In genomic region chr2:176083796-176084261, GRCh38 we compare ENCODE assay signal across 16 cellular contexts. TPM values are rescaled to one million over a fixed set of nuclear protein-coding genes. Genes with fewer than 3 reads are reported as not detected.
DNase-seq lines count a peak whose midpoint lies in the region; ATAC-seq and TF ChIP-seq lines count a peak whose summit lies in the region.
"Had no signal": no experiment of that assay in that cellular context is flagged by ENCODE, and none has a peak within 500 bp of the region (broad histone marks: within the 10 kb centered on the region; RNA-seq: fewer than 3 reads in every experiment).

Gene EVX2, minus strand, starts transcription at chr2:176083962. Its CDS starts 186 bp downstream, at chr2:176083776.

- H4K20me1 ChIP-seq in OCI-LY7 (ENCODE audit: insufficient read depth, low read length), result no peaks in the 10 kb centered on the region

- peaks cover 4% of the 10 kb centered on the region for H3K9me3 Mint-ChIP-seq in activated CD4-positive, alpha-beta T cell treated with anti-CD3 and anti-CD28 coated beads for 36 hours (ENCODE audit: low read depth)
- peaks cover 24% of the 10 kb centered on the region for H3K9me3 Mint-ChIP-seq in glutamatergic neuron (ENCODE audit: unreplicated experiment)

- H2AFZ ChIP-seq in OCI-LY7 (ENCODE audit: low read length), result no peak within 1 kb of the TSS

- H3K4me3 ChIP-seq in OCI-LY7 (ENCODE audit: low read depth, low read length, poor library complexity, severe bottlenecking), result no peak within 1 kb of the TSS
- H3K4me3 ChIP-seq: mucosa of descending colon, skin epidermis, transverse colon had no signal

- peaks cover 80% of the 10 kb centered on the region for H3K27me3 Mint-ChIP-seq in activated CD4-positive, alpha-beta T cell treated with anti-CD3 and anti-CD28 coated beads for 36 hours
- peaks cover 55% of the 10 kb centered on the region for H3K27me3 Mint-ChIP-seq in glutamatergic neuron (ENCODE audit: unreplicated experiment)

- H3K4me1 Mint-ChIP-seq in activated CD4-positive, alpha-beta T cell treated with anti-CD3 and anti-CD28 coated beads for 36 hours, result peaks cover 17% of the 10 kb centered on the region
- peaks cover 13% of the 10 kb centered on the region for H3K4me1 Mint-ChIP-seq in glutamatergic neuron (ENCODE audit: low read depth, unreplicated experiment)

- no peaks in the 10 kb centered on the region for H3K36me3 ChIP-seq in OCI-LY7 (ENCODE audit: insufficient read depth, low read length)
- H3K36me3 ChIP-seq: transverse colon had no signal

- CTCF ChIA-PET in activated CD4-positive, alpha-beta T cell treated with anti-CD3 and anti-CD28 coated beads for 36 hours (lab: Charles Lee), result no interaction called here
- CTCF ChIA-PET in OCI-LY7 (lab: Charles Lee; ENCODE audit: unreplicated experiment), result no interaction called here

- H3K27ac ChIP-seq in OCI-LY7 (ENCODE audit: low read depth, low read length, poor library complexity, severe bottlenecking), result no peak within 1 kb of the TSS
- H3K27ac ChIP-seq: skin epidermis, transverse colon had no signal

- H3K9me3 ChIP-seq in OCI-LY7 (ENCODE audit: low read length), result no peaks in the 10 kb centered on the region
- H3K9me3 ChIP-seq: mucosa of descending colon, transverse colon had no signal

- no peaks in the 10 kb centered on the region for H3K9me2 ChIP-seq in OCI-LY7 (ENCODE audit: insufficient read depth, low read length)

- peak within 1 kb of the TSS; percentile 15 for H3K4me3 Mint-ChIP-seq in activated CD4-positive, alpha-beta T cell treated with anti-CD3 and anti-CD28 coated beads for 36 hours
- peak within 1 kb of the TSS; percentile 80 for H3K4me3 Mint-ChIP-seq in glutamatergic neuron (ENCODE audit: unreplicated experiment)

- no peak within 1 kb of the TSS for H3K4me2 ChIP-seq in OCI-LY7 (ENCODE audit: low read length)

- no TSS peak for BruUV-seq in OCI-LY7 (replicated peaks; lab: Mats Ljungman, UMichigan)

- POLR2A ChIA-PET in activated CD4-positive, alpha-beta T cell treated with anti-CD3 and anti-CD28 coated beads for 36 hours (lab: Charles Lee), result no interaction called here
- POLR2A ChIA-PET in OCI-LY7 (lab: Charles Lee), result no interaction called here

- H3K36me3 Mint-ChIP-seq in activated CD4-positive, alpha-beta T cell treated with anti-CD3 and anti-CD28 coated beads for 36 hours (ENCODE audit: low read depth), result peaks cover 13% of the 10 kb centered on the region
- H3K36me3 Mint-ChIP-seq in glutamatergic neuron (ENCODE audit: unreplicated experiment), result no peaks in the 10 kb centered on the region

- DNase-seq in activated CD4-positive, alpha-beta T cell treated with anti-CD3 and anti-CD28 coated beads for 36 hours, result no peak
- DNase-seq in activated CD4-positive, alpha-beta T cell treated with anti-CD3 and anti-CD28 coated beads for 1 hour, result no peak
- DNase-seq in NCI-H748 (lab: John Stamatoyannopoulos, UW; ENCODE audit: unreplicated experiment) (peak; percentile 65), glutamatergic neuron (no peak), retina (peak; percentile 64), OCI-LY7 (ENCODE audit: low spot score) (no peak), DMS53 (lab: John Stamatoyannopoulos, UW) (no peak)
- DNase-seq: ACHN, activated gamma-delta T cell treated with Interleukin-2 at 50 U/mL for 16 hours, mucosa of descending colon, NCI-H1694, SIG-M5, transverse colon had no signal

- H3K4me1 ChIP-seq in OCI-LY7 (ENCODE audit: insufficient read depth, low read length, poor library complexity, severe bottlenecking), result no peaks in the 10 kb centered on the region

- ATAC-seq in activated CD4-positive, alpha-beta T cell treated with anti-CD3 and anti-CD28 coated beads for 36 hours, result no peak
- no peak for ATAC-seq in HG02588 (IDR thresholded peaks at IDR 0.05; ENCODE audit: unreplicated experiment)
- ATAC-seq: HCT116, mucosa of descending colon had no signal

- H3K79me2 ChIP-seq in OCI-LY7 (ENCODE audit: insufficient read depth, low read depth, low read length), result no peaks in the 10 kb centered on the region

- intact Hi-C loops in activated CD4-positive, alpha-beta T cell treated with anti-CD3 and anti-CD28 coated beads for 36 hours (cut with DNase I, micrococcal nuclease), result loop anchor here (2.0 to 10.0 kb wide), 6 partner anchors 29 to 1752 kb away; partner anchors contain the start of genes HOXD9 (in 2 of the 2) and SP9 (in 2 of the 2)
- intact Hi-C loops in OCI-LY7 (cut with micrococcal nuclease; ENCODE audit: unreplicated experiment), result no loop called here

- no peak for TF ChIP-seq CTCF in glutamatergic neuron (IDR thresholded peaks at IDR 0.05; ENCODE audit: partially characterized antibody, unreplicated experiment)
- no peak for TF ChIP-seq CTCF in OCI-LY7 (conservative IDR thresholded peaks at IDR 0.05; ENCODE audit: low read length)

- no peak within 1 kb of the TSS for H3K27ac Mint-ChIP-seq in activated CD4-positive, alpha-beta T cell treated with anti-CD3 and anti-CD28 coated beads for 36 hours
- no peak within 1 kb of the TSS for H3K27ac Mint-ChIP-seq in glutamatergic neuron (ENCODE audit: unreplicated experiment)

RNA-seq across cellular contexts. Expression of gene EVX2, which starts in this region (rescaled TPM):
- total RNA-seq in activated CD4-positive, alpha-beta T cell treated with anti-CD3 and anti-CD28 coated beads for 36 hours, result not detected
- total RNA-seq in glutamatergic neuron (ENCODE audit: unreplicated experiment), result 0.76 TPM
- not detected in 2 replicates for total RNA-seq in OCI-LY7 (2014; rRNA removed; shearing (Covaris generic))
- total RNA-seq in OCI-LY7 (2022), result not detected in 2 replicates
- total RNA-seq: transverse colon had no signal

Comparison
In these comparisons a context has a peak if more than half of its experiments do, and no peak if none do; other contexts are left out.
1. DNase-seq: peak in NCI-H748 (single experiment) and retina (single experiment); none in activated CD4-positive, alpha-beta T cell treated with anti-CD3 and anti-CD28 coated beads for 36 hours (single experiment), activated CD4-positive, alpha-beta T cell treated with anti-CD3 and anti-CD28 coated beads for 1 hour (single experiment), glutamatergic neuron (single experiment), OCI-LY7 (single experiment) and DMS53 (single experiment).